ENCODE assay signal across 1 cellular context in the genomic region with DNA sequence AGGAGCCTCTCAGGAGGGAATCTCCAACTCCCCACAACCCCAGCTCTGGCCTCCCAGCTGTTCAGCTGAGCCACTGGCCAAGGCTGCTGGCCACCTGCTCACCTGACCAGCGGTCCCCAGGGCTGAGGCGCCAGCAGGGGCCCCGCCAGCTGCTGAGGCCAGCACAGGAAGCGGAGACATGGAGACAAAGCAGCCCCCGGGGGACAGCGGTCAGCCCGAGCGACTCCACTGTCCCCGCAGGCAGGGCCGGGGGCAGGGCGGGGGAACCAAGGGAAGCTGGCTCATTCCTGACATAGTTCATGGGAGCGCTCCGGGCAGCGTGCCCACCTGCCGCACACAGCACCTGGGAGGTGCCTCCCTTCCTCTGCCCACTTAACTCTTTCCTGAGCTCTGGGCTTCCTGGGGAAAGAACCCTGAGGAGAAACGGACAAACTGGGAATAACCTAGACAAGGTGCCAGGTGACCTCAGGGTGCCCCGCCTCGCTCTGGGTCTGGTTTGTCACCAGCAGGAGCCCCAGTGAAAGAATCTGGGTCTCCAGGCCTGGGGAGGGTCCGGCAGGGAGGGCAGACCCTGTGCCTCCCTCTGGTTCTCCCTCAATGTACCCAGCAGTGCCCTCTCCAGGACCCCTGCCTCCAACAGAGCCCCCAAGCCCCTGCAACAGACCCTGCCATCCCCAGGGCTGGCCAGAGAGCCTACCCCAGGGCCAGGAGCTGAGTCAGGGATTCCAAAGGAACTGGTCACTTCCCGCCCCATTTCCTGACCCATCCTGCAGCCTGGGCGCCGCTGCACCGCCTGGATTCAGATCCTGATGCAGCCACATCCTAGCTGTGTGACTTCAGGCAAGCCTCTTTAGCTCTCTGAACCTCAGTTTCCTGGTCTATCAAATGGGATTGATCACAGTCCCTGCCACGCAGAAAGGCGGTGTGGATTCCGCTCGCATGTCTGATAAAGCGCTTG.
TF ChIP-seq lines count a peak whose summit lies in the region.

No MANE protein-coding gene starts in this region.

TF ChIP-seq in A549, 52 proteins besides CTCF, POLR2A, EP300 and RAD21 (continued from another document):
- TF ChIP-seq POLR2AphosphoS2 (conservative IDR thresholded peaks at IDR 0.05; ENCODE audit: low read length) (no peak; the same call in 1 of the 2 replicates), MAZ (IDR thresholded peaks at IDR 0.05; ENCODE audit: borderline replicate concordance, low read depth, low read length) (no peak), RFX5 (IDR thresholded peaks at IDR 0.05) (no peak), HOXA7 (CRISPR knock-in tag; IDR thresholded peaks at IDR 0.05) (no peak), JUNB (IDR thresholded peaks at IDR 0.05) (peak; percentile 45; the same call in 1 of the 2 replicates), FOSL2 (IDR thresholded peaks at IDR 0.05) (no peak), FOSL2 (CRISPR knock-in tag; IDR thresholded peaks at IDR 0.05) (peak; percentile 71; the same call in 1 of the 2 replicates), EHF (CRISPR knock-in tag; IDR thresholded peaks at IDR 0.05) (no peak; the same call in 1 of the 2 replicates), SREBF2 (IDR thresholded peaks at IDR 0.05) (no peak), GATA3 (IDR thresholded peaks at IDR 0.05; ENCODE audit: borderline replicate concordance) (peak; percentile 27; the same call in 1 of the 2 replicates)
- TF ChIP-seq, protein P1, sequence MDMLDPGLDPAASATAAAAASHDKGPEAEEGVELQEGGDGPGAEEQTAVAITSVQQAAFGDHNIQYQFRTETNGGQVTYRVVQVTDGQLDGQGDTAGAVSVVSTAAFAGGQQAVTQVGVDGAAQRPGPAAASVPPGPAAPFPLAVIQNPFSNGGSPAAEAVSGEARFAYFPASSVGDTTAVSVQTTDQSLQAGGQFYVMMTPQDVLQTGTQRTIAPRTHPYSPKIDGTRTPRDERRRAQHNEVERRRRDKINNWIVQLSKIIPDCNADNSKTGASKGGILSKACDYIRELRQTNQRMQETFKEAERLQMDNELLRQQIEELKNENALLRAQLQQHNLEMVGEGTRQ (IDR thresholded peaks at IDR 0.05): no peak
- TF ChIP-seq, protein P2, sequence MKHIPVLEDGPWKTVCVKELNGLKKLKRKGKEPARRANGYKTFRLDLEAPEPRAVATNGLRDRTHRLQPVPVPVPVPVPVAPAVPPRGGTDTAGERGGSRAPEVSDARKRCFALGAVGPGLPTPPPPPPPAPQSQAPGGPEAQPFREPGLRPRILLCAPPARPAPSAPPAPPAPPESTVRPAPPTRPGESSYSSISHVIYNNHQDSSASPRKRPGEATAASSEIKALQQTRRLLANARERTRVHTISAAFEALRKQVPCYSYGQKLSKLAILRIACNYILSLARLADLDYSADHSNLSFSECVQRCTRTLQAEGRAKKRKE (CRISPR knock-in tag; IDR thresholded peaks at IDR 0.05; ENCODE audit: low read depth): 0 out of 2 replicates have a peak, but pooled peaks have one; percentile 20
- TF ChIP-seq, protein P3, sequence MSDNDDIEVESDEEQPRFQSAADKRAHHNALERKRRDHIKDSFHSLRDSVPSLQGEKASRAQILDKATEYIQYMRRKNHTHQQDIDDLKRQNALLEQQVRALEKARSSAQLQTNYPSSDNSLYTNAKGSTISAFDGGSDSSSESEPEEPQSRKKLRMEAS (IDR thresholded peaks at IDR 0.05): peak; percentile 42; the same call in 1 of the 2 replicates
- TF ChIP-seq, protein P4, sequence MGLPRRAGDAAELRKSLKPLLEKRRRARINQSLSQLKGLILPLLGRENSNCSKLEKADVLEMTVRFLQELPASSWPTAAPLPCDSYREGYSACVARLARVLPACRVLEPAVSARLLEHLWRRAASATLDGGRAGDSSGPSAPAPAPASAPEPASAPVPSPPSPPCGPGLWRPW (IDR thresholded peaks at IDR 0.05): no peak
- TF ChIP-seq, protein P5, sequence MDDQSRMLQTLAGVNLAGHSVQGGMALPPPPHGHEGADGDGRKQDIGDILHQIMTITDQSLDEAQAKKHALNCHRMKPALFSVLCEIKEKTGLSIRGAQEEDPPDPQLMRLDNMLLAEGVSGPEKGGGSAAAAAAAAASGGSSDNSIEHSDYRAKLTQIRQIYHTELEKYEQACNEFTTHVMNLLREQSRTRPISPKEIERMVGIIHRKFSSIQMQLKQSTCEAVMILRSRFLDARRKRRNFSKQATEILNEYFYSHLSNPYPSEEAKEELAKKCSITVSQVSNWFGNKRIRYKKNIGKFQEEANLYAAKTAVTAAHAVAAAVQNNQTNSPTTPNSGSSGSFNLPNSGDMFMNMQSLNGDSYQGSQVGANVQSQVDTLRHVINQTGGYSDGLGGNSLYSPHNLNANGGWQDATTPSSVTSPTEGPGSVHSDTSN (IDR thresholded peaks at IDR 0.05): no peak; the same call in 1 of the 2 replicates
- TF ChIP-seq, protein P6, sequence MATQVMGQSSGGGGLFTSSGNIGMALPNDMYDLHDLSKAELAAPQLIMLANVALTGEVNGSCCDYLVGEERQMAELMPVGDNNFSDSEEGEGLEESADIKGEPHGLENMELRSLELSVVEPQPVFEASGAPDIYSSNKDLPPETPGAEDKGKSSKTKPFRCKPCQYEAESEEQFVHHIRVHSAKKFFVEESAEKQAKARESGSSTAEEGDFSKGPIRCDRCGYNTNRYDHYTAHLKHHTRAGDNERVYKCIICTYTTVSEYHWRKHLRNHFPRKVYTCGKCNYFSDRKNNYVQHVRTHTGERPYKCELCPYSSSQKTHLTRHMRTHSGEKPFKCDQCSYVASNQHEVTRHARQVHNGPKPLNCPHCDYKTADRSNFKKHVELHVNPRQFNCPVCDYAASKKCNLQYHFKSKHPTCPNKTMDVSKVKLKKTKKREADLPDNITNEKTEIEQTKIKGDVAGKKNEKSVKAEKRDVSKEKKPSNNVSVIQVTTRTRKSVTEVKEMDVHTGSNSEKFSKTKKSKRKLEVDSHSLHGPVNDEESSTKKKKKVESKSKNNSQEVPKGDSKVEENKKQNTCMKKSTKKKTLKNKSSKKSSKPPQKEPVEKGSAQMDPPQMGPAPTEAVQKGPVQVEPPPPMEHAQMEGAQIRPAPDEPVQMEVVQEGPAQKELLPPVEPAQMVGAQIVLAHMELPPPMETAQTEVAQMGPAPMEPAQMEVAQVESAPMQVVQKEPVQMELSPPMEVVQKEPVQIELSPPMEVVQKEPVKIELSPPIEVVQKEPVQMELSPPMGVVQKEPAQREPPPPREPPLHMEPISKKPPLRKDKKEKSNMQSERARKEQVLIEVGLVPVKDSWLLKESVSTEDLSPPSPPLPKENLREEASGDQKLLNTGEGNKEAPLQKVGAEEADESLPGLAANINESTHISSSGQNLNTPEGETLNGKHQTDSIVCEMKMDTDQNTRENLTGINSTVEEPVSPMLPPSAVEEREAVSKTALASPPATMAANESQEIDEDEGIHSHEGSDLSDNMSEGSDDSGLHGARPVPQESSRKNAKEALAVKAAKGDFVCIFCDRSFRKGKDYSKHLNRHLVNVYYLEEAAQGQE (IDR thresholded peaks at IDR 0.05): no peak
